1 cellular context compared by ENCODE assay signal in the genomic region with DNA sequence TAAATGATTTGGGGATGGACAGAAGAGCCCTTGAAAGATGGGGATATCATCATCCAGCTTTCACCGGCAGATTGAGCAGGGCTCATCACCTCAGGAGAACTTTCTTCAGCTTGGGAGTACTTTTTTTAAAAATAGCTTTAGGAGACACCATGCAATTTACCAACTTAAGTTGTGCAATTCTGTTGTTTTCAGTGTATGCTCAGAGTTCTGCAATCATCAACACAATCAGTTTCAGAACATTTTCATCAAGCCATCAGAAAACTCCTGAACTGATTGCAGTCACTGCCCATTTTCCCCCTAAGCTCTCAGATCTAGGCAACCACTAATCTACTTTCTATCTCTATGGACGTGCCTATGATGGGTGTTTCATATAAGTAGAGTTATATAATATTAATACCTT.
TF ChIP-seq lines count a peak whose summit lies in the region.

No MANE protein-coding gene starts in this region.

TF ChIP-seq in IMR-90, 13 proteins besides CTCF, POLR2A, EP300 and RAD21:
- TF ChIP-seq USF2 (IDR thresholded peaks at IDR 0.05; ENCODE audit: low read depth, low read length) (no peak), CEBPB (IDR thresholded peaks at IDR 0.05; ENCODE audit: low read depth, low read length) (peak; percentile 92)
